Comparison of ENCODE assay signal across 12 cellular contexts in genomic region chr10:60123172-60123571, GRCh38.
DNase-seq lines count a peak whose midpoint lies in the region; ATAC-seq and TF ChIP-seq lines count a peak whose summit lies in the region.
"Had no signal": no experiment of that assay in that cellular context is flagged by ENCODE, and none has a peak within 500 bp of the region (broad histone marks: within the 10 kb centered on the region; RNA-seq: fewer than 3 reads in every experiment).

No MANE protein-coding gene starts in this region.

- H4K20me1 ChIP-seq in fibroblast of lung (ENCODE audit: control insufficient read depth, extremely low read depth, insufficient read depth, low read length) = no peaks in the 10 kb centered on the region

- no peak for TF ChIP-seq CTCF in AG04450 (IDR thresholded peaks at IDR 0.05; ENCODE audit: low read depth, low read length)
- no peak for TF ChIP-seq CTCF in fibroblast of lung (conservative IDR thresholded peaks at IDR 0.05 in 1 of 2, IDR thresholded peaks at IDR 0.05 in 1 of 2; ENCODE audit: low read depth in 1 of 2, low read length in 2 of 2)
- no peak for TF ChIP-seq CTCF in WTC11 (IDR thresholded peaks at IDR 0.05)

- H3K4me3 Mint-ChIP-seq in WTC11 = no peak overlapping the region

- no peaks in the 10 kb centered on the region for H3K27me3 ChIP-seq in AG04450 (ENCODE audit: control insufficient read depth, insufficient read depth, low read length)
- no peaks in the 10 kb centered on the region for H3K27me3 ChIP-seq in fibroblast of lung (ENCODE audit: control insufficient read depth, insufficient read depth, low read length)

- no peaks in the 10 kb centered on the region for H3K36me3 Mint-ChIP-seq in WTC11

- H3K27ac Mint-ChIP-seq in WTC11 = no peak overlapping the region

- H3K9ac ChIP-seq in fibroblast of lung (ENCODE audit: insufficient read depth, low read length) = no peak overlapping the region

- H3K27ac ChIP-seq in AG04450 (ENCODE audit: low read depth, low read length) = no peak overlapping the region
- H3K27ac ChIP-seq in fibroblast of lung (ENCODE audit: insufficient read depth, low read length) = peak overlapping the region; percentile 4

- no peak overlapping the region for H2AFZ ChIP-seq in fibroblast of lung (ENCODE audit: low read length)

- POLR2A ChIA-PET in AG04450 (lab: Yijun Ruan, JAX) = no interaction called here
- POLR2A ChIA-PET in WTC11 (lab: Charles Lee) = no interaction called here

- ATAC-seq in HG03521 (IDR thresholded peaks at IDR 0.05; ENCODE audit: unreplicated experiment) = no peak
- no peak for ATAC-seq in GM21619 (IDR thresholded peaks at IDR 0.05; ENCODE audit: unreplicated experiment)
- ATAC-seq in WTC11 = no peak
- ATAC-seq: stimulated activated naive CD8-positive, alpha-beta T cell treated with anti-CD3 and anti-CD28 coated beads, Interleukin-15, Interleukin-2, amounts not matched to agents 100 U/mL and 50 U/mL, for 24 hours had no signal

- no peaks in the 10 kb centered on the region for H3K79me2 ChIP-seq in fibroblast of lung (ENCODE audit: control insufficient read depth, insufficient read depth, low read length)

- DNase-seq in AG04450 (ENCODE audit: low read depth, low spot score) (peak; percentile 18), NCI-H226 (peak; percentile 35), fibroblast of lung (ENCODE audit: low read depth in 2 of 2) (peak; percentile 78 to 89), non-pigmented ciliary epithelial cell (ENCODE audit: low read depth) (peak; percentile 55), nucleus accumbens (lab: John Stamatoyannopoulos, UW) (no peak), WTC11 (ENCODE audit: low spot score) (no peak)
- DNase-seq: activated gamma-delta T cell treated with Interleukin-2 at 50 U/mL for 16 hours; C1 segment of cervical spinal cord; effector CD8-positive, alpha-beta T cell; stimulated activated naive CD8-positive, alpha-beta T cell treated with anti-CD3 and anti-CD28 coated beads, Interleukin-15, Interleukin-2, amounts not matched to agents 100 U/mL and 50 U/mL, for 24 hours had no signal

- no peaks in the 10 kb centered on the region for H3K4me1 ChIP-seq in fibroblast of lung (ENCODE audit: control insufficient read depth, extremely low read depth, insufficient read depth, low read length)

- no peaks in the 10 kb centered on the region for H3K9me3 ChIP-seq in AG04450 (ENCODE audit: control insufficient read depth, insufficient read depth, low read length)
- no peaks in the 10 kb centered on the region for H3K9me3 ChIP-seq in fibroblast of lung (ENCODE audit: control insufficient read depth, insufficient read depth, low read depth, low read length)

- no peak overlapping the region for H3K4me3 ChIP-seq in AG04450 (ENCODE audit: low read depth, low read length)
- H3K4me3 ChIP-seq in fibroblast of lung (replicated peaks in 1 of 4; ENCODE audit: control extremely low read depth in 1 of 4, insufficient read depth in 1 of 4, low read depth in 3 of 4, low read length in 4 of 4) = no peak overlapping the region

- CTCF ChIA-PET in AG04450 (lab: Charles Lee) (interaction anchor here (1.0 to 2.3 kb wide), 3 partner anchors 8 to 85 kb away, joined by 3 to 8 read pairs (median 3); no protein-coding TSS in a partner anchor), WTC11 (lab: Charles Lee) (no interaction called here)

- H3K36me3 ChIP-seq in fibroblast of lung (ENCODE audit: control insufficient read depth, insufficient read depth, low read length) = no peaks in the 10 kb centered on the region

- H3K9me3 Mint-ChIP-seq in WTC11 = no peaks in the 10 kb centered on the region

- no peak overlapping the region for H3K4me2 ChIP-seq in fibroblast of lung (ENCODE audit: extremely low read depth, insufficient read depth, low read length)

- no peaks in the 10 kb centered on the region for H3K4me1 Mint-ChIP-seq in WTC11

- H3K27me3 Mint-ChIP-seq in WTC11 (ENCODE audit: low read depth) = no peaks in the 10 kb centered on the region

TF ChIP-seq in WTC11, 78 proteins besides CTCF, POLR2A, EP300 and RAD21:
- TF ChIP-seq TP53 (CRISPR knock-in tag; IDR thresholded peaks at IDR 0.05) (no peak), SMAD4 (CRISPR knock-in tag; IDR thresholded peaks at IDR 0.05) (no peak), MLX (CRISPR knock-in tag; IDR thresholded peaks at IDR 0.05) (no peak), ZNF423 (CRISPR knock-in tag; IDR thresholded peaks at IDR 0.05) (no peak)

Comparison
In these comparisons a context has a peak if more than half of its experiments do, and no peak if none do; other contexts are left out.
1. DNase-seq: peak in AG04450 (single experiment), NCI-H226 (single experiment), fibroblast of lung (2 of 2) and non-pigmented ciliary epithelial cell (single experiment); none in nucleus accumbens (0 of 56) and WTC11 (single experiment).